In genomic region chr6:7910298-7910653, GRCh38 we compare ENCODE assay signal across 1 cellular context.
TF ChIP-seq lines count a peak whose summit lies in the region.

No MANE protein-coding gene starts in this region.

TF ChIP-seq in GM23338, 12 proteins besides CTCF, POLR2A, EP300 and RAD21 (continued from another document):
- no peak for TF ChIP-seq ZNF462 (CRISPR knock-in tag; IDR thresholded peaks at IDR 0.05)
